In the genomic region with DNA sequence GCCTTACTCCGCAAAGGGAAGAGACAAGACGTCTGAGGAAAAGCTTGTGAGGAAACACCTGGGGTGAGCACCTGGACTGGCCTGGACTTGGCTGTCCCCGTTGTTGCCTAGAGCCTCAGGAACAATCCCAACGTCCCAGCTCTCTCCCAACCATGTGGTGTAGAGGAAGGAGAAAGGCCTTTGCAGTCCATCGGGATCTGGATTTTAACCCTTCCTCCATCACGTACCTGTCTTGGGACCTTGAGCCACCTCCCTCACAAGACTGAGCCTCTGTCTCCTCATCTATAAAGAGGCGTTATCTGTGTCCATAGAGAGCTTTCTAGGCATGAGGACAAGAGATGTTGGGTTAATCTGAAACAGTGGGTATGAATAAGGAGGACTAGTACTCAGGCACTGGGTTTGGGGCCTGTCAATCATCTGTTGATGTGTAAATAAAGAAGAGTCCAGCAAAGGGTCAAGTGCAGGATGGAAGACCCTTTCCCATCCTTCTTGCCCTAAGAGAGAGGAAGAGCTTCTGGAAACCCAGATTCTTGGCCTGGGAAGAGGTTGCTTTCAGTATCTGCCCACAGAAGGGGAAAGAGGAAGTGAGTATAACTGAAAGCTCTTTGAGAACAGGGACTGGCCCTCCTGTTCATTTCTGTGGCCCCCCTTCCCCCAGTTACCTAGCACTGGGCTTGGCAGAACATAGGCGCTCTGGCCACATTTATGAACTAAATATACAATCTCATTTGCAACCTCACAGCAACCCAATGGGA, we compare ENCODE assay signal across 8 cellular contexts.
A peak's percentile ranks its signal among the peaks of the same experiment; 100 is the strongest.
DNase-seq lines count a peak whose midpoint lies in the region; ATAC-seq and TF ChIP-seq lines count a peak whose summit lies in the region.

No MANE protein-coding gene starts in this region.

- H3K27ac Mint-ChIP-seq in mesothelial cell of epicardium, result peak overlapping the region; percentile 66
- no peak overlapping the region for H3K27ac Mint-ChIP-seq in activated CD4-positive, alpha-beta memory T cell treated with anti-CD3 and anti-CD28 coated beads, Interleukin-2, amount 10 ng/mL, durations not matched to agents 7 days and 5 days
- H3K27ac Mint-ChIP-seq in Caco-2 (ENCODE audit: unreplicated experiment), result no peak overlapping the region

- TF ChIP-seq CTCF in mesothelial cell of epicardium (IDR thresholded peaks at IDR 0.05; ENCODE audit: unreplicated experiment), result no peak
- TF ChIP-seq CTCF in Caco-2 (IDR thresholded peaks at IDR 0.05; ENCODE audit: insufficient read depth in 1 of 2, low read depth in 1 of 2, low read length in 1 of 2, severe bottlenecking in 1 of 2, unreplicated experiment in 1 of 2), result no peak

- peaks cover 20% of the 10 kb centered on the region for H3K4me1 ChIP-seq in right cardiac atrium (ENCODE audit: control insufficient read depth, insufficient read depth, low read length)
- H3K4me1 ChIP-seq in Caco-2, result peaks cover 5% of the 10 kb centered on the region; the same call in 1 of the 2 replicates

- H3K36me3 Mint-ChIP-seq in mesothelial cell of epicardium (no peaks in the 10 kb centered on the region), Caco-2 (ENCODE audit: insufficient read depth, unreplicated experiment) (no peaks in the 10 kb centered on the region)
- no peaks in the 10 kb centered on the region for H3K36me3 Mint-ChIP-seq in activated CD4-positive, alpha-beta memory T cell treated with anti-CD3 and anti-CD28 coated beads, Interleukin-2, amount 10 ng/mL, durations not matched to agents 7 days and 5 days (ENCODE audit: low read depth)

- peaks cover 8% of the 10 kb centered on the region for H3K9me3 Mint-ChIP-seq in mesothelial cell of epicardium
- H3K9me3 Mint-ChIP-seq in activated CD4-positive, alpha-beta memory T cell treated with anti-CD3 and anti-CD28 coated beads, Interleukin-2, amount 10 ng/mL, durations not matched to agents 7 days and 5 days, result no peaks in the 10 kb centered on the region
- no peaks in the 10 kb centered on the region for H3K9me3 Mint-ChIP-seq in Caco-2 (ENCODE audit: unreplicated experiment)

- peak; percentile 95 for ATAC-seq in GM18867 (IDR thresholded peaks at IDR 0.05; ENCODE audit: unreplicated experiment)
- ATAC-seq in HG02571 (IDR thresholded peaks at IDR 0.05; ENCODE audit: unreplicated experiment), result peak; percentile 81
- ATAC-seq in right cardiac atrium, result no peak

- no TSS peak for BruUV-seq in Caco-2 (replicated peaks; lab: Mats Ljungman, UMichigan)

- H3K9me3 ChIP-seq in right cardiac atrium (ENCODE audit: control insufficient read depth, low read length), result no peaks in the 10 kb centered on the region
- H3K9me3 ChIP-seq in Caco-2, result no peaks in the 10 kb centered on the region

- H3K27me3 Mint-ChIP-seq in mesothelial cell of epicardium (ENCODE audit: low read depth), result no peaks in the 10 kb centered on the region
- no peaks in the 10 kb centered on the region for H3K27me3 Mint-ChIP-seq in activated CD4-positive, alpha-beta memory T cell treated with anti-CD3 and anti-CD28 coated beads, Interleukin-2, amount 10 ng/mL, durations not matched to agents 7 days and 5 days
- no peaks in the 10 kb centered on the region for H3K27me3 Mint-ChIP-seq in Caco-2 (ENCODE audit: insufficient read depth, unreplicated experiment)

- peaks cover 15% of the 10 kb centered on the region for H3K4me1 Mint-ChIP-seq in mesothelial cell of epicardium
- no peaks in the 10 kb centered on the region for H3K4me1 Mint-ChIP-seq in activated CD4-positive, alpha-beta memory T cell treated with anti-CD3 and anti-CD28 coated beads, Interleukin-2, amount 10 ng/mL, durations not matched to agents 7 days and 5 days
- no peaks in the 10 kb centered on the region for H3K4me1 Mint-ChIP-seq in Caco-2 (ENCODE audit: low read depth, unreplicated experiment)

- intact Hi-C loops in right cardiac atrium (cut with DNase I) (no loop called here), Caco-2 (cut with micrococcal nuclease; ENCODE audit: unreplicated experiment) (no loop called here)

- H3K27ac ChIP-seq in right cardiac atrium (ENCODE audit: low read length), result no peak overlapping the region

- peak; percentile 34 to 57 for DNase-seq in Kasumi-1 (lab: John Stamatoyannopoulos, UW)
- no peak for DNase-seq in mesothelial cell of epicardium (ENCODE audit: low spot score in 2 of 2, unreplicated experiment in 2 of 2)
- DNase-seq in right cardiac atrium, result no peak
- DNase-seq in activated CD4-positive, alpha-beta memory T cell treated with anti-CD3 and anti-CD28 coated beads, Interleukin-2, amount 10 ng/mL, durations not matched to agents 7 days and 5 days, result no peak
- DNase-seq in globus pallidus (ENCODE audit: low spot score), result no peak
- DNase-seq in Caco-2, result no peak

- POLR2A ChIA-PET in activated CD4-positive, alpha-beta memory T cell treated with anti-CD3 and anti-CD28 coated beads, Interleukin-2, amount 10 ng/mL, durations not matched to agents 7 days and 5 days (lab: Charles Lee), result no interaction called here
- POLR2A ChIA-PET in Caco-2 (lab: Charles Lee), result no interaction called here

- no peaks in the 10 kb centered on the region for H3K36me3 ChIP-seq in Caco-2 (ENCODE audit: control insufficient read depth, insufficient read depth, low read length)

- CTCF ChIA-PET in activated CD4-positive, alpha-beta memory T cell treated with anti-CD3 and anti-CD28 coated beads, Interleukin-2, amount 10 ng/mL, durations not matched to agents 7 days and 5 days (lab: Charles Lee), result no interaction called here
- CTCF ChIA-PET in Caco-2 (lab: Charles Lee), result no interaction called here

- no peak overlapping the region for H3K4me3 Mint-ChIP-seq in mesothelial cell of epicardium
- H3K4me3 Mint-ChIP-seq in activated CD4-positive, alpha-beta memory T cell treated with anti-CD3 and anti-CD28 coated beads, Interleukin-2, amount 10 ng/mL, durations not matched to agents 7 days and 5 days, result no peak overlapping the region
- H3K4me3 Mint-ChIP-seq in Caco-2 (ENCODE audit: unreplicated experiment), result no peak overlapping the region

- WGBS in right cardiac atrium, result 71% methylated on average over 8 of the region's 8 CpGs

- no peaks in the 10 kb centered on the region for H3K27me3 ChIP-seq in right cardiac atrium (ENCODE audit: control insufficient read depth, insufficient read depth)
- no peaks in the 10 kb centered on the region for H3K27me3 ChIP-seq in Caco-2 (replicated peaks; ENCODE audit: control insufficient read depth, insufficient read depth, low read length)

- no peak overlapping the region for H3K4me3 ChIP-seq in right cardiac atrium (ENCODE audit: low read length)
- H3K4me3 ChIP-seq in Caco-2 (ENCODE audit: low read depth, low read length), result no peak overlapping the region

Comparison
In these comparisons a context has a peak if more than half of its experiments do, and no peak if none do; other contexts are left out.
1. ATAC-seq: peak in GM18867 (single experiment) and HG02571 (single experiment); none in right cardiac atrium (0 of 2).
2. DNase-seq: peak in Kasumi-1 (2 of 2); none in mesothelial cell of epicardium (0 of 2), right cardiac atrium (0 of 3), activated CD4-positive, alpha-beta memory T cell treated with anti-CD3 and anti-CD28 coated beads, Interleukin-2, amount 10 ng/mL, durations not matched to agents 7 days and 5 days (single experiment), globus pallidus (single experiment) and Caco-2 (0 of 2).